20 cellular contexts compared by ENCODE assay signal in genomic region chr3:126924458-126924857, GRCh38. TPM values are rescaled to one million over a fixed set of nuclear protein-coding genes. Genes with fewer than 3 reads are reported as not detected.
DNase-seq lines count a peak whose midpoint lies in the region; ATAC-seq and TF ChIP-seq lines count a peak whose summit lies in the region.
"Had no signal": no experiment of that assay in that cellular context is flagged by ENCODE, and none has a peak within 500 bp of the region (broad histone marks: within the 10 kb centered on the region; RNA-seq: fewer than 3 reads in every experiment).

No MANE protein-coding gene starts in this region.

- peak; percentile 75 for ATAC-seq in mucosa of descending colon
- no peak for ATAC-seq in HG03571 (IDR thresholded peaks at IDR 0.05; ENCODE audit: unreplicated experiment)
- ATAC-seq: GM12878, PC-3 had no signal

- no peaks in the 10 kb centered on the region for H3K9me3 ChIP-seq in mucosa of descending colon
- H3K9me3 ChIP-seq: SJCRH30 had no signal

- peaks cover 20 to 21% of the 10 kb centered on the region in 2 donors for H3K36me3 Mint-ChIP-seq in CD14-positive monocyte

- intact Hi-C loops in CD14-positive monocyte (cut with micrococcal nuclease) = loop anchor here in 1 of 2 donors (5.0 kb wide), 1 partner anchor 48 kb away; no protein-coding TSS in a partner anchor
- intact Hi-C loops in mucosa of descending colon (cut with DNase I, micrococcal nuclease) = no loop called here

- peaks cover 86 to 97% (median 95%) of the 10 kb centered on the region in 3 donors for H3K27me3 Mint-ChIP-seq in CD14-positive monocyte (ENCODE audit: low read depth in 3 of 3)

- no peak for TF ChIP-seq CTCF in CD14-positive monocyte (IDR thresholded peaks at IDR 0.05)
- TF ChIP-seq CTCF in fibroblast of villous mesenchyme (IDR thresholded peaks at IDR 0.05; ENCODE audit: insufficient read depth, low read depth, low read length) = no peak
- TF ChIP-seq CTCF in mucosa of descending colon (IDR thresholded peaks at IDR 0.05) = no peak

- H3K36me3 ChIP-seq in mucosa of descending colon (ENCODE audit: low read depth) = no peaks in the 10 kb centered on the region
- H3K36me3 ChIP-seq: BLaER1, SJCRH30 had no signal

- H3K4me3 ChIP-seq in fibroblast of villous mesenchyme (ENCODE audit: low read depth, low read length) (no peak overlapping the region), mucosa of descending colon (no peak overlapping the region)
- H3K4me3 ChIP-seq: BLaER1, GM12878, GM23248, SJCRH30 had no signal

- H3K4me1 ChIP-seq in mucosa of descending colon (ENCODE audit: low read depth) = peaks cover 8% of the 10 kb centered on the region

- H3K4me1 Mint-ChIP-seq in CD14-positive monocyte = peaks cover 19% of the 10 kb centered on the region

- peaks cover 3 to 25% (median 14%) of the 10 kb centered on the region in 7 donors for H3K9me3 Mint-ChIP-seq in CD14-positive monocyte

- DNase-seq in CD14-positive monocyte (ENCODE audit: low spot score) (no peak), OCI-M1 (lab: John Stamatoyannopoulos, UW) (peak; percentile 9), fibroblast of villous mesenchyme (ENCODE audit: low read depth) (peak; percentile 39), mucosa of descending colon (peak in 1 of 3 donors; percentile 25), EL (no peak), islet precursor cell (no peak), mesenteric fat pad (ENCODE audit: low spot score) (no peak)
- DNase-seq: DMS79 treated with DMSO at 0.1 percent for 48 hours, GDM1, GM23248, MV-4-11, NCI-H1436 treated with DMSO at 0.1 percent for 48 hours, NCI-H2029 treated with DMSO at 0.1 percent for 48 hours, NCI-H2171 treated with DMSO at 0.1 percent for 48 hours, NCI-H748 treated with DMSO at 0.1 percent for 48 hours, PC-3, SJCRH30 had no signal

- H3K27ac Mint-ChIP-seq in CD14-positive monocyte = peak overlapping the region in 5 of 7 donors; percentile 83 to 94 (median 89)

- H3K4me3 Mint-ChIP-seq in CD14-positive monocyte = peak overlapping the region in 1 of 2 donors; percentile 59

RNA-seq across cellular contexts. Expression of gene PLXNA1, which starts 58.5 kb away (rescaled TPM):
- polyA plus RNA-seq in CD14-positive monocyte = not detected
- total RNA-seq in fibroblast of villous mesenchyme (63.0 and 70.2 TPM in 2 replicates), mucosa of descending colon (10 to 100 TPM; 11.8 to 19.3 (median 12.7) TPM), mesenteric fat pad (26.3 TPM)

Comparison
In these comparisons a context has a peak if more than half of its experiments do, and no peak if none do; other contexts are left out.
1. DNase-seq: peak in OCI-M1 (single experiment) and fibroblast of villous mesenchyme (single experiment); none in CD14-positive monocyte (single experiment), EL (single experiment), islet precursor cell (single experiment) and mesenteric fat pad (single experiment).